18 cellular contexts compared by ENCODE assay signal in the genomic region with DNA sequence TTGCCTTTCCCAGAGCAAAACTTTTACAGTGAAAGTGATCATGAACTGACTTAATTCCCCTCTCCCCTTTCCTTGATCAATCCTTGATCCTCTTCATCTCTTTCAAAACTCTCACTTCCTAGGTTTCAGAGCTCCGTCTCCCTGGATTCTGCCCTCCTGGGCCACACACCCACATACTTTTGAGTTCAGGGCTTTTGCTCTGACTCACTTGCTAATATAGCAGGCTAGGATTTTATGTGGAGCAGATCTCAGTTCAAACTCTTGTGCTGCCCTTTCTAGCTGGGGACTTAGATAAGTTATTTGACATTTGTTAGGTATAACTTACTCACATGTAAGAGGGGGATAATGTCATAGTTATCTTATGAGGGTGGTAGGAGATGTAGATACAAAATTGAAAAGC.
DNase-seq lines count a peak whose midpoint lies in the region; ATAC-seq and TF ChIP-seq lines count a peak whose summit lies in the region.
"Had no signal": no experiment of that assay in that cellular context is flagged by ENCODE, and none has a peak within 500 bp of the region (broad histone marks: within the 10 kb centered on the region; RNA-seq: fewer than 3 reads in every experiment).

No MANE protein-coding gene starts in this region.

- H3K9ac ChIP-seq in GM23248 (no peak overlapping the region), smooth muscle cell (ENCODE audit: low read depth) (no peak overlapping the region)

- TF ChIP-seq CTCF in RWPE2 (IDR thresholded peaks at IDR 0.05; ENCODE audit: poor library complexity, severe bottlenecking) (no peak), foreskin keratinocyte (conservative IDR thresholded peaks at IDR 0.05) (no peak), smooth muscle cell (IDR thresholded peaks at IDR 0.05; ENCODE audit: borderline replicate concordance, insufficient read depth, poor library complexity, severe bottlenecking) (no peak)

- 57 to 70% methylated on average over 1 of the region's 1 CpG for WGBS in GM23248 (ENCODE audit: low coverage in 1 of 2, low lambda C conversion rate in 2 of 2, missing lambda C conversion rate in 2 of 2), 2 experiments
- 16% methylated on average over 1 of the region's 1 CpG for WGBS in smooth muscle cell (ENCODE audit: low lambda C conversion rate)

- H3K79me2 ChIP-seq in GM23248 (ENCODE audit: insufficient read depth) (no peaks in the 10 kb centered on the region), smooth muscle cell (ENCODE audit: low read depth) (no peaks in the 10 kb centered on the region)

- no peaks in the 10 kb centered on the region for H3K27me3 Mint-ChIP-seq in activated T-helper 1 cell treated with anti-CD3 and anti-CD28 coated beads, Interleukin-12 subunit alpha, Interleukin-12 subunit beta, Interleukin-2, Interleukin-4 antibody, amounts not matched to agents 30 ng/mL and 10 ng/mL and 1 ng/mL, durations not matched to agents 14 hours and 24 hours and 36 hours (ENCODE audit: insufficient read depth)
- H3K27me3 Mint-ChIP-seq: IgD-negative memory B cell had no signal

- no peak overlapping the region for H3K4me3 ChIP-seq in GM23248
- no peak overlapping the region for H3K4me3 ChIP-seq in RWPE2 (ENCODE audit: severe bottlenecking)
- H3K4me3 ChIP-seq in smooth muscle cell: no peak overlapping the region
- H3K4me3 ChIP-seq: HAP-1 had no signal

- no peaks in the 10 kb centered on the region for H4K20me1 ChIP-seq in GM23248 (ENCODE audit: insufficient read depth)
- no peaks in the 10 kb centered on the region for H4K20me1 ChIP-seq in smooth muscle cell (ENCODE audit: low read depth)

- H3K4me1 ChIP-seq in GM23248 (ENCODE audit: insufficient read depth) (peaks cover 16% of the 10 kb centered on the region), RWPE2 (ENCODE audit: insufficient read depth, poor library complexity, severe bottlenecking) (no peaks in the 10 kb centered on the region), foreskin keratinocyte (peaks cover 14% of the 10 kb centered on the region), smooth muscle cell (ENCODE audit: low read depth) (no peaks in the 10 kb centered on the region)

- H3K4me2 ChIP-seq in GM23248 (ENCODE audit: unreplicated experiment) (no peak overlapping the region), smooth muscle cell (no peak overlapping the region)

- no peaks in the 10 kb centered on the region for H3K36me3 Mint-ChIP-seq in activated T-helper 1 cell treated with anti-CD3 and anti-CD28 coated beads, Interleukin-12 subunit alpha, Interleukin-12 subunit beta, Interleukin-2, Interleukin-4 antibody, amounts not matched to agents 30 ng/mL and 10 ng/mL and 1 ng/mL, durations not matched to agents 14 hours and 24 hours and 36 hours (ENCODE audit: low read depth)

- H3K4me3 Mint-ChIP-seq in activated T-helper 1 cell treated with anti-CD3 and anti-CD28 coated beads, Interleukin-12 subunit alpha, Interleukin-12 subunit beta, Interleukin-2, Interleukin-4 antibody, amounts not matched to agents 30 ng/mL and 10 ng/mL and 1 ng/mL, durations not matched to agents 14 hours and 24 hours and 36 hours: no peak overlapping the region
- H3K4me3 Mint-ChIP-seq: IgD-negative memory B cell had no signal

- no peaks in the 10 kb centered on the region for H3K27me3 ChIP-seq in GM23248 (replicated peaks; ENCODE audit: insufficient read depth)
- H3K27me3 ChIP-seq in RWPE2 (ENCODE audit: insufficient read depth, poor library complexity, severe bottlenecking): no peaks in the 10 kb centered on the region
- no peaks in the 10 kb centered on the region for H3K27me3 ChIP-seq in foreskin keratinocyte
- no peaks in the 10 kb centered on the region for H3K27me3 ChIP-seq in smooth muscle cell (ENCODE audit: low read depth)

- in situ Hi-C loops in GM23248 (cut with MboI): no loop called here

- H2AFZ ChIP-seq in GM23248 (peak overlapping the region; percentile 47), smooth muscle cell (ENCODE audit: low read depth) (peak overlapping the region; percentile 9)

- peaks cover 5% of the 10 kb centered on the region for H3K4me1 Mint-ChIP-seq in activated T-helper 1 cell treated with anti-CD3 and anti-CD28 coated beads, Interleukin-12 subunit alpha, Interleukin-12 subunit beta, Interleukin-2, Interleukin-4 antibody, amounts not matched to agents 30 ng/mL and 10 ng/mL and 1 ng/mL, durations not matched to agents 14 hours and 24 hours and 36 hours (ENCODE audit: low read depth)

- intact Hi-C loops in activated T-helper 1 cell treated with anti-CD3 and anti-CD28 coated beads, Interleukin-12 subunit alpha, Interleukin-12 subunit beta, Interleukin-2, Interleukin-4 antibody, amounts not matched to agents 30 ng/mL and 10 ng/mL and 1 ng/mL, durations not matched to agents 14 hours and 24 hours and 36 hours (cut with micrococcal nuclease): no loop called here

- no peaks in the 10 kb centered on the region for H3K36me3 ChIP-seq in GM23248 (ENCODE audit: low read depth)
- H3K36me3 ChIP-seq in RWPE2 (ENCODE audit: low read depth): no peaks in the 10 kb centered on the region
- no peaks in the 10 kb centered on the region for H3K36me3 ChIP-seq in smooth muscle cell (ENCODE audit: low read depth)
- H3K36me3 ChIP-seq: HAP-1 had no signal

- no peak overlapping the region for H3K27ac ChIP-seq in GM23248
- H3K27ac ChIP-seq in RWPE2 (ENCODE audit: poor library complexity, severe bottlenecking): no peak overlapping the region
- peak overlapping the region; percentile 39 for H3K27ac ChIP-seq in foreskin keratinocyte
- no peak overlapping the region for H3K27ac ChIP-seq in smooth muscle cell (ENCODE audit: low read depth)
- H3K27ac ChIP-seq: HL-60, RWPE1 had no signal

- peak; percentile 46 for DNase-seq in GM23248
- DNase-seq in RWPE2 (ENCODE audit: low spot score): no peak
- peak in 1 of 2 donors; percentile 60 for DNase-seq in foreskin keratinocyte
- DNase-seq in smooth muscle cell (lab: John Stamatoyannopoulos, UW; ENCODE audit: unreplicated experiment): no peak
- DNase-seq in activated T-helper 1 cell treated with anti-CD3 and anti-CD28 coated beads, Interleukin-12 subunit alpha, Interleukin-12 subunit beta, Interleukin-2, Interleukin-4 antibody, amounts not matched to agents 30 ng/mL and 10 ng/mL and 1 ng/mL, durations not matched to agents 14 hours and 24 hours and 36 hours (ENCODE audit: low spot score): no peak
- no peak for DNase-seq in SKM-1 treated with dmso at 0.1 percent for 144 hours (lab: John Stamatoyannopoulos, UW; ENCODE audit: unreplicated experiment)
- DNase-seq in NCI-H446 treated with DMSO at 0.1 percent for 48 hours (lab: John Stamatoyannopoulos, UW): no peak
- DNase-seq: C1 segment of cervical spinal cord, Karpas-422, NCI-H1092 treated with DMSO at 0.1 percent for 48 hours, NCI-H1694 treated with DMSO at 0.1 percent for 48 hours, NCI-H2227 treated with DMSO at 0.1 percent for 48 hours, NCI-H524 treated with DMSO at 0.1 percent for 48 hours, PC-3 had no signal

- H3F3A ChIP-seq in GM23248 (ENCODE audit: insufficient read depth) (peaks cover 8% of the 10 kb centered on the region), smooth muscle cell (ENCODE audit: low read depth) (no peaks in the 10 kb centered on the region)

- no peak overlapping the region for H3K27ac Mint-ChIP-seq in activated T-helper 1 cell treated with anti-CD3 and anti-CD28 coated beads, Interleukin-12 subunit alpha, Interleukin-12 subunit beta, Interleukin-2, Interleukin-4 antibody, amounts not matched to agents 30 ng/mL and 10 ng/mL and 1 ng/mL, durations not matched to agents 14 hours and 24 hours and 36 hours
- H3K27ac Mint-ChIP-seq: IgD-negative memory B cell had no signal

- no peaks in the 10 kb centered on the region for H3K9me3 Mint-ChIP-seq in activated T-helper 1 cell treated with anti-CD3 and anti-CD28 coated beads, Interleukin-12 subunit alpha, Interleukin-12 subunit beta, Interleukin-2, Interleukin-4 antibody, amounts not matched to agents 30 ng/mL and 10 ng/mL and 1 ng/mL, durations not matched to agents 14 hours and 24 hours and 36 hours

- H3K9me3 ChIP-seq in GM23248 (ENCODE audit: low read depth): no peaks in the 10 kb centered on the region
- no peaks in the 10 kb centered on the region for H3K9me3 ChIP-seq in RWPE2 (ENCODE audit: severe bottlenecking)
- H3K9me3 ChIP-seq in smooth muscle cell (replicated peaks; ENCODE audit: low read depth): no peaks in the 10 kb centered on the region
- H3K9me3 ChIP-seq: HAP-1 had no signal

- no peaks in the 10 kb centered on the region for H3K9me2 ChIP-seq in GM23248 (ENCODE audit: insufficient read depth)

- ATAC-seq in RWPE2 (ENCODE audit: low read depth) (peak; percentile 25; the same call in 1 of the 3 replicates), foreskin keratinocyte (peak; percentile 82)
- ATAC-seq: PC-3 had no signal
